9 cellular contexts compared by ENCODE assay signal in the genomic region with DNA sequence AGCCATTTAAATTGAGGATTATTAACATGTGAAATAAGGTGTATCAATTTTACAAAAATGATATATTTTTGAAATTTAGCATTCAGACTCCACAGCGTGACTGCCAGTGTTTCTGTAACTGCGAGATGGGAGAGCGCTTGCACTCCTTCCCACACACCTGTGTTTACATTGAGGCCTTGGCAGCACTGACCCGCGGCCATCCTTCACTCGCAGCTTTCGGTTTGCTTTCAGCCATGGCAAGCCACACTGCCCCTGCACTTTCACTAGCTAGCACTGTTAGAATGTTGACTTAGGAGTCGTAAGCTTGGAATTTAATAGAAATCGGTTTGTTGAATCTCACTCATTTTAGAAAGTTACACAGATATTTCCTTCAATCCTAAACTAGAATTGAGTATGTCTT.
DNase-seq lines count a peak whose midpoint lies in the region; ATAC-seq and TF ChIP-seq lines count a peak whose summit lies in the region.
"Had no signal": no experiment of that assay in that cellular context is flagged by ENCODE, and none has a peak within 500 bp of the region (broad histone marks: within the 10 kb centered on the region; RNA-seq: fewer than 3 reads in every experiment).

No MANE protein-coding gene starts in this region.

- H3K27ac ChIP-seq in adrenal gland, result no peak overlapping the region

- H3K9me3 ChIP-seq in adrenal gland (replicated peaks in 1 of 3), result no peaks in the 10 kb centered on the region

- intact Hi-C loops in adrenal gland (cut with DNase I), result no loop called here

- DNase-seq in H4 (ENCODE audit: low spot score) (peak; percentile 45), NCI-H748 treated with DMSO at 0.1 percent for 48 hours (lab: John Stamatoyannopoulos, UW) (peak; percentile 37), fibroblast of the aortic adventitia (ENCODE audit: low read depth) (no peak), retinal pigment epithelial cell (ENCODE audit: low read depth) (no peak), adrenal gland (no peak)
- DNase-seq: activated CD8-positive, alpha-beta memory T cell treated with anti-CD3 and anti-CD28 coated beads, Interleukin-2, amount 50 U/mL, for 48 hours had no signal

- WGBS in adrenal gland, 4 donors, result 21 to 29% (median 23%) methylated on average over 9 of the region's 9 CpGs

- no peak for TF ChIP-seq POLR2A in adrenal gland (IDR thresholded peaks at IDR 0.05)

- H3K36me3 ChIP-seq in adrenal gland (replicated peaks in 1 of 2), result no peaks in the 10 kb centered on the region

- H3K4me1 ChIP-seq in adrenal gland (replicated peaks in 1 of 2), result no peaks in the 10 kb centered on the region

- no peak for TF ChIP-seq CTCF in fibroblast of the aortic adventitia (IDR thresholded peaks at IDR 0.05; ENCODE audit: insufficient read depth, low read length)
- TF ChIP-seq CTCF in retinal pigment epithelial cell (conservative IDR thresholded peaks at IDR 0.05; ENCODE audit: low read depth, low read length), result no peak
- TF ChIP-seq CTCF in adrenal gland (IDR thresholded peaks at IDR 0.05), result no peak

- no peak for ATAC-seq in HG02884 (IDR thresholded peaks at IDR 0.05; ENCODE audit: unreplicated experiment)
- no peak for ATAC-seq in HG02623 (IDR thresholded peaks at IDR 0.05; ENCODE audit: unreplicated experiment)
- ATAC-seq in HG03159 (IDR thresholded peaks at IDR 0.05; ENCODE audit: unreplicated experiment), result no peak

- peak overlapping the region; percentile 19 for H3K4me3 ChIP-seq in fibroblast of the aortic adventitia (ENCODE audit: low read depth, low read length)
- H3K4me3 ChIP-seq in retinal pigment epithelial cell (ENCODE audit: low read length), result peak overlapping the region; percentile 42
- H3K4me3 ChIP-seq in adrenal gland, result peak overlapping the region in 1 of 4 donors; percentile 28

- H3K27me3 ChIP-seq in adrenal gland, result no peaks in the 10 kb centered on the region

Comparison
In these comparisons a context has a peak if more than half of its experiments do, and no peak if none do; other contexts are left out.
1. DNase-seq: peak in H4 (single experiment) and NCI-H748 treated with DMSO at 0.1 percent for 48 hours (single experiment); none in fibroblast of the aortic adventitia (single experiment), retinal pigment epithelial cell (single experiment) and adrenal gland (0 of 7).